Comparison of ENCODE assay signal across 20 cellular contexts in genomic region chr9:3828495-3828894, GRCh38.
DNase-seq lines count a peak whose midpoint lies in the region; ATAC-seq, FAIRE-seq and TF ChIP-seq lines count a peak whose summit lies in the region.
"Had no signal": no experiment of that assay in that cellular context is flagged by ENCODE, and none has a peak within 500 bp of the region (broad histone marks: within the 10 kb centered on the region; RNA-seq: fewer than 3 reads in every experiment).

No MANE protein-coding gene starts in this region.

- H3K9me3 ChIP-seq in AG04450 (ENCODE audit: control insufficient read depth, insufficient read depth, low read length) (no peaks in the 10 kb centered on the region), IMR-90 (ENCODE audit: control insufficient read depth, insufficient read depth, low read length) (no peaks in the 10 kb centered on the region), keratinocyte (ENCODE audit: control insufficient read depth, low read depth, low read length) (no peaks in the 10 kb centered on the region)
- H3K9me3 ChIP-seq: esophagus muscularis mucosa, left lung, upper lobe of right lung had no signal

- H3K14ac ChIP-seq in IMR-90 (replicated peaks; ENCODE audit: low read depth, low read length): 0 out of 2 replicates have a peak overlapping the region, but pooled peaks have one; percentile 35

- dilution Hi-C loops in IMR-90 (cut with HindIII; ENCODE audit: low sequenced_read_pairs, unreplicated experiment): no loop called here
- dilution Hi-C loops in keratinocyte (cut with MboI; ENCODE audit: extremely low pct_ligation_motif_present, low sequenced_read_pairs): no loop called here

- in situ Hi-C loops in IMR-90 (cut with MboI; ENCODE audit: low sequenced_read_pairs): no loop called here

- no peak for TF ChIP-seq POLR2A in IMR-90 (IDR thresholded peaks at IDR 0.05; ENCODE audit: low read depth, low read length)

- H3K79me1 ChIP-seq in IMR-90 (ENCODE audit: low read depth in 1 of 2, low read length in 2 of 2): no peaks in the 10 kb centered on the region

- FAIRE-seq in keratinocyte (lab: Jason Lieb, UNC) (no peak), frontal cortex (lab: Jason Lieb, UNC) (no peak)

- H3K23ac ChIP-seq in IMR-90 (ENCODE audit: low read depth, low read length): no peak overlapping the region

- H3K4me1 ChIP-seq in IMR-90 (ENCODE audit: control insufficient read depth, insufficient read depth, low read length) (peaks cover 5% of the 10 kb centered on the region), keratinocyte (ENCODE audit: control insufficient read depth, extremely low read depth, insufficient read depth, low read length) (peaks cover 34% of the 10 kb centered on the region)
- H3K4me1 ChIP-seq: esophagus muscularis mucosa, left lung, upper lobe of right lung had no signal

- no peak overlapping the region for H3K4me2 ChIP-seq in IMR-90 (ENCODE audit: low read depth, low read length)
- peak overlapping the region; percentile 49 for H3K4me2 ChIP-seq in keratinocyte (ENCODE audit: control insufficient read depth, extremely low read depth, insufficient read depth, low read depth, low read length)

- H4K5ac ChIP-seq in IMR-90 (ENCODE audit: low read depth, low read length): no peak overlapping the region

- H3K9ac ChIP-seq in IMR-90 (ENCODE audit: low read depth, low read length) (no peak overlapping the region), keratinocyte (ENCODE audit: control insufficient read depth, extremely low read depth, insufficient read depth, low read length) (no peak overlapping the region)

- 0 out of 2 replicates have a peak overlapping the region, but pooled peaks have one; percentile 56 for H2AK5ac ChIP-seq in IMR-90 (ENCODE audit: low read depth, low read length)

- CTCF ChIA-PET in AG04450 (lab: Charles Lee): no interaction called here
- CTCF ChIA-PET in IMR-90 (lab: Yijun Ruan, JAX): no interaction called here

- no peak overlapping the region for H3K18ac ChIP-seq in IMR-90 (ENCODE audit: low read depth, low read length)

- peaks cover 9% of the 10 kb centered on the region for H3K36me3 ChIP-seq in IMR-90 (ENCODE audit: control insufficient read depth, insufficient read depth, low read length)
- H3K36me3 ChIP-seq in keratinocyte (ENCODE audit: control insufficient read depth in 2 of 2, extremely low read depth in 1 of 2, insufficient read depth in 2 of 2, low read length in 2 of 2): no peaks in the 10 kb centered on the region
- H3K36me3 ChIP-seq: left lung, upper lobe of right lung had no signal

- H4K20me1 ChIP-seq in IMR-90 (ENCODE audit: insufficient read depth, low read length) (no peaks in the 10 kb centered on the region), keratinocyte (ENCODE audit: control insufficient read depth, extremely low read depth, insufficient read depth, low read length) (no peaks in the 10 kb centered on the region)

- H3K4ac ChIP-seq in IMR-90 (ENCODE audit: low read depth, low read length): no peak overlapping the region

- peak overlapping the region; percentile 23 for H2AK9ac ChIP-seq in IMR-90 (replicated peaks; ENCODE audit: low read depth, low read length, poor library complexity)

- peak; percentile 16 for DNase-seq in AG04450 (ENCODE audit: low read depth, low spot score)
- peak; percentile 67 for DNase-seq in IMR-90
- DNase-seq in cardiac fibroblast (ENCODE audit: low read depth in 2 of 2): peak; percentile 45 to 64
- DNase-seq in keratinocyte (ENCODE audit: low read depth, low spot score): no peak
- DNase-seq in frontal cortex (ENCODE audit: low spot score in 2 of 2): no peak
- no peak for DNase-seq in RKO (ENCODE audit: low spot score)
- DNase-seq: 8988T; left lung; naive B cell; NCI-H146; NCI-H345; NK-92 treated with Interleukin-12 subunit alpha and Interleukin-12 subunit beta, amount 100 ng/mL, for 24 hours; SHP77; stimulated activated naive CD4-positive, alpha-beta T cell; T-helper 2 cell; upper lobe of right lung had no signal

- TF ChIP-seq CTCF in AG04450 (IDR thresholded peaks at IDR 0.05; ENCODE audit: low read depth, low read length) (no peak), IMR-90 (conservative IDR thresholded peaks at IDR 0.05; ENCODE audit: low read depth, low read length) (no peak), cardiac fibroblast (IDR thresholded peaks at IDR 0.05; ENCODE audit: low read depth, low read length) (no peak), keratinocyte (optimal IDR thresholded peaks at IDR 0.05 in 1 of 3, IDR thresholded peaks at IDR 0.05 in 1 of 3, conservative IDR thresholded peaks at IDR 0.05 in 1 of 3; ENCODE audit: extremely low read depth in 1 of 3, insufficient read depth in 2 of 3, low read length in 3 of 3) (no peak)

- H3K56ac ChIP-seq in IMR-90 (ENCODE audit: extremely low read depth, insufficient read depth, low read length): no peak overlapping the region

- POLR2A ChIA-PET in AG04450 (lab: Yijun Ruan, JAX) (no interaction called here), IMR-90 (lab: Charles Lee; ENCODE audit: unreplicated experiment) (no interaction called here)

- no CpG with 5 or more reads among the region's 1 CpG for WGBS in IMR-90 (ENCODE audit: extremely low coverage in 2 of 2, insufficient read length in 1 of 2), 2 experiments

- H2AFZ ChIP-seq in IMR-90 (replicated peaks; ENCODE audit: low read length, poor library complexity): peak overlapping the region; percentile 58
- peak overlapping the region; percentile 23 for H2AFZ ChIP-seq in keratinocyte (ENCODE audit: control insufficient read depth, low read length)

- peak overlapping the region in 1 of 2 experiments; percentile 38; a peak in 1 of 4 replicates for H4K8ac ChIP-seq in IMR-90 (ENCODE audit: low read depth in 2 of 2, low read length in 2 of 2)

- 0 out of 2 replicates have a peak, but pooled peaks have one; percentile 1 for TF ChIP-seq RAD21 in IMR-90 (IDR thresholded peaks at IDR 0.05; ENCODE audit: low read length)

- H2BK20ac ChIP-seq in IMR-90 (ENCODE audit: low read depth, low read length): no peak overlapping the region

- H3K9me1 ChIP-seq in IMR-90 (ENCODE audit: insufficient read depth, low read length): peaks cover 6% of the 10 kb centered on the region
- no peaks in the 10 kb centered on the region for H3K9me1 ChIP-seq in keratinocyte (ENCODE audit: control insufficient read depth, extremely low read depth, insufficient read depth, low read length)

- H3K27ac ChIP-seq in AG04450 (ENCODE audit: low read depth, low read length) (peak overlapping the region; percentile 34), IMR-90 (ENCODE audit: insufficient read depth, low read length) (no peak overlapping the region), keratinocyte (ENCODE audit: control insufficient read depth, insufficient read depth, low read length) (peak overlapping the region; percentile 37)
- H3K27ac ChIP-seq: esophagus muscularis mucosa, HL-60, upper lobe of right lung had no signal

- H3K4me3 ChIP-seq in AG04450 (ENCODE audit: low read depth, low read length) (no peak overlapping the region), IMR-90 (ENCODE audit: insufficient read depth, low read depth, low read length) (no peak overlapping the region), cardiac fibroblast (replicated peaks in 1 of 2; ENCODE audit: low read depth in 2 of 2, low read length in 2 of 2) (no peak overlapping the region), keratinocyte (ENCODE audit: control insufficient read depth in 2 of 3, extremely low read depth in 1 of 3, insufficient read depth in 2 of 3, low read depth in 1 of 3, low read length in 3 of 3) (no peak overlapping the region)
- H3K4me3 ChIP-seq: esophagus muscularis mucosa, left lung, upper lobe of right lung had no signal

- ATAC-seq in IMR-90 (ENCODE audit: low read depth) (peak; percentile 75), HG02840 (IDR thresholded peaks at IDR 0.05; ENCODE audit: low FRiP score, unreplicated experiment) (no peak), HG03039 (IDR thresholded peaks at IDR 0.05; ENCODE audit: unreplicated experiment) (no peak)
- ATAC-seq: left lung, upper lobe of right lung had no signal

- BruUV-seq in IMR-90 (replicated peaks; lab: Mats Ljungman, UMichigan): no TSS peak

- H2BK120ac ChIP-seq in IMR-90 (ENCODE audit: low read depth, low read length): no peak overlapping the region

- intact Hi-C loops in IMR-90 (cut with micrococcal nuclease): no loop called here

- H2BK15ac ChIP-seq in IMR-90 (ENCODE audit: low read depth, low read length): no peak overlapping the region

- H4K91ac ChIP-seq in IMR-90 (ENCODE audit: insufficient read depth, low read depth, low read length): peak overlapping the region; percentile 6; the same call in 1 of the 2 replicates

- H2BK5ac ChIP-seq in IMR-90 (ENCODE audit: low read depth, low read length, poor library complexity, severe bottlenecking): peak overlapping the region; percentile 44

- H3K27me3 ChIP-seq in AG04450 (ENCODE audit: control insufficient read depth, insufficient read depth, low read length) (no peaks in the 10 kb centered on the region), IMR-90 (ENCODE audit: control insufficient read depth, insufficient read depth, low read length) (no peaks in the 10 kb centered on the region), keratinocyte (ENCODE audit: control insufficient read depth, extremely low read depth, insufficient read depth, low read length) (no peaks in the 10 kb centered on the region)
- H3K27me3 ChIP-seq: esophagus muscularis mucosa, left lung, upper lobe of right lung had no signal

- no peaks in the 10 kb centered on the region for H3K79me2 ChIP-seq in keratinocyte (ENCODE audit: control insufficient read depth, insufficient read depth, low read length)

TF ChIP-seq in IMR-90, 13 proteins besides CTCF, POLR2A, EP300 and RAD21 (continues in another document):
- TF ChIP-seq FOS (IDR thresholded peaks at IDR 0.05; ENCODE audit: low read depth, low read length): peak; percentile 27; the same call in 1 of the 2 replicates
- TF ChIP-seq RCOR1 (IDR thresholded peaks at IDR 0.05; ENCODE audit: insufficient replicate concordance, low read length): no peak
- no peak for TF ChIP-seq RFX5 (IDR thresholded peaks at IDR 0.05; ENCODE audit: low read depth, low read length)
- no peak for TF ChIP-seq MXI1 (IDR thresholded peaks at IDR 0.05; ENCODE audit: borderline replicate concordance, low read depth, low read length)
- peak; percentile 70 for TF ChIP-seq CEBPB (IDR thresholded peaks at IDR 0.05; ENCODE audit: low read depth, low read length)
- no peak for TF ChIP-seq BHLHE40 (IDR thresholded peaks at IDR 0.05; ENCODE audit: low read depth, low read length)
- no peak for TF ChIP-seq NFE2L2 (IDR thresholded peaks at IDR 0.05; ENCODE audit: low read depth, low read length)
- TF ChIP-seq MAZ (IDR thresholded peaks at IDR 0.05; ENCODE audit: borderline replicate concordance, low read depth, low read length): no peak

Comparison
In these comparisons a context has a peak if more than half of its experiments do, and no peak if none do; other contexts are left out.
1. DNase-seq: peak in AG04450 (single experiment), IMR-90 (single experiment) and cardiac fibroblast (2 of 2); none in keratinocyte (single experiment), frontal cortex (0 of 2) and RKO (single experiment).